Comparison of ENCODE assay signal across 22 cellular contexts in genomic region chr22:35544189-35544588, GRCh38. TPM values are rescaled to one million over a fixed set of nuclear protein-coding genes. Genes with fewer than 3 reads are reported as not detected.
DNase-seq lines count a peak whose midpoint lies in the region; ATAC-seq and TF ChIP-seq lines count a peak whose summit lies in the region.
"Had no signal": no experiment of that assay in that cellular context is flagged by ENCODE, and none has a peak within 500 bp of the region (broad histone marks: within the 10 kb centered on the region; RNA-seq: fewer than 3 reads in every experiment).

No MANE protein-coding gene starts in this region.

- no peaks in the 10 kb centered on the region for H3K9me3 ChIP-seq in right cardiac atrium (ENCODE audit: control insufficient read depth, low read length)
- no peaks in the 10 kb centered on the region for H3K9me3 ChIP-seq in heart left ventricle
- no peaks in the 10 kb centered on the region for H3K9me3 ChIP-seq in MG63
- no peaks in the 10 kb centered on the region for H3K9me3 ChIP-seq in gastroesophageal sphincter
- H3K9me3 ChIP-seq in thoracic aorta = no peaks in the 10 kb centered on the region
- H3K9me3 ChIP-seq: Caco-2, SJCRH30 had no signal

- H3K4me3 ChIP-seq in right cardiac atrium (ENCODE audit: low read length) (no peak overlapping the region), heart left ventricle (peak overlapping the region in 3 of 12 donors; percentile 7 to 59 (median 13)), MG63 (no peak overlapping the region), gastroesophageal sphincter (peak overlapping the region in 1 of 2 donors; percentile 85), thoracic aorta (peak overlapping the region; percentile 46)
- H3K4me3 ChIP-seq: SJCRH30 had no signal

- H3K27me3 ChIP-seq in right cardiac atrium (ENCODE audit: control insufficient read depth, insufficient read depth) (no peaks in the 10 kb centered on the region), heart left ventricle (peaks cover 0 to 32% (median 0%) of the 10 kb centered on the region in 9 donors), MG63 (no peaks in the 10 kb centered on the region), gastroesophageal sphincter (peaks cover 10% of the 10 kb centered on the region), thoracic aorta (replicated peaks; ENCODE audit: insufficient read depth) (no peaks in the 10 kb centered on the region)

- WGBS in right cardiac atrium = 20% methylated on average over 3 of the region's 3 CpGs
- 9 to 17% (median 11%) methylated on average over 2 to 3 of the region's 3 CpGs for WGBS in heart left ventricle, 4 donors
- 0 to 14% methylated on average over 1 of the region's 3 CpGs for WGBS in gastroesophageal sphincter (ENCODE audit: low coverage in 1 of 2), 2 donors

- no peak for TF ChIP-seq EP300 in gastroesophageal sphincter (IDR thresholded peaks at IDR 0.05)

- no peaks in the 10 kb centered on the region for H3K4me1 Mint-ChIP-seq in glutamatergic neuron (ENCODE audit: low read depth, unreplicated experiment)

- ATAC-seq in right cardiac atrium (no peak), heart left ventricle (no peak), gastroesophageal sphincter (no peak), thoracic aorta (ENCODE audit: insufficient number of reproducible peaks, low FRiP score, low read depth) (no peak), GM21526 (IDR thresholded peaks at IDR 0.05; ENCODE audit: low FRiP score, unreplicated experiment) (no peak), GM21723 (IDR thresholded peaks at IDR 0.05; ENCODE audit: unreplicated experiment) (no peak)
- ATAC-seq: PC-3 had no signal

- peaks cover 4% of the 10 kb centered on the region for H3K36me3 Mint-ChIP-seq in glutamatergic neuron (ENCODE audit: unreplicated experiment)

- intact Hi-C loops in right cardiac atrium (cut with DNase I) (no loop called here), heart left ventricle (cut with DNase I) (loop anchor here in 1 of 10 donors (5.0 to 10.0 kb wide), 2 partner anchors 72 to 81 kb away; no protein-coding TSS in a partner anchor)

- peaks cover 2% of the 10 kb centered on the region for H3K9me3 Mint-ChIP-seq in glutamatergic neuron (ENCODE audit: unreplicated experiment)
- H3K9me3 Mint-ChIP-seq: HFFc6 had no signal

- no peaks in the 10 kb centered on the region for H3K36me3 ChIP-seq in heart left ventricle
- H3K36me3 ChIP-seq in MG63 = no peaks in the 10 kb centered on the region
- H3K36me3 ChIP-seq in gastroesophageal sphincter = peaks cover 0 to 25% of the 10 kb centered on the region in 2 donors
- peaks cover 9% of the 10 kb centered on the region for H3K36me3 ChIP-seq in thoracic aorta
- H3K36me3 ChIP-seq: SJCRH30 had no signal

- H3K27ac Mint-ChIP-seq in glutamatergic neuron (ENCODE audit: unreplicated experiment) = no peak overlapping the region
- H3K27ac Mint-ChIP-seq: HFFc6 had no signal

- H3K4me3 Mint-ChIP-seq in glutamatergic neuron (ENCODE audit: unreplicated experiment) = no peak overlapping the region
- H3K4me3 Mint-ChIP-seq: HFFc6 had no signal

- no peak for TF ChIP-seq POLR2A in heart left ventricle (IDR thresholded peaks at IDR 0.05)
- TF ChIP-seq POLR2A in gastroesophageal sphincter (IDR thresholded peaks at IDR 0.05) = no peak

- TF ChIP-seq CTCF in heart left ventricle (IDR thresholded peaks at IDR 0.05) (no peak), gastroesophageal sphincter (IDR thresholded peaks at IDR 0.05) (no peak), thoracic aorta (IDR thresholded peaks at IDR 0.05) (no peak), glutamatergic neuron (IDR thresholded peaks at IDR 0.05; ENCODE audit: partially characterized antibody, unreplicated experiment) (no peak)

- peaks cover 14% of the 10 kb centered on the region for H3K27me3 Mint-ChIP-seq in glutamatergic neuron (ENCODE audit: unreplicated experiment)

- H3K27ac ChIP-seq in right cardiac atrium (ENCODE audit: low read length) = peak overlapping the region; percentile 16
- peak overlapping the region in 3 of 12 donors; percentile 31 to 83 (median 44) for H3K27ac ChIP-seq in heart left ventricle
- H3K27ac ChIP-seq in gastroesophageal sphincter = peak overlapping the region in 3 of 4 donors; percentile 88 to 91 (median 90)
- peak overlapping the region; percentile 5 to 45 for H3K27ac ChIP-seq in thoracic aorta
- H3K27ac ChIP-seq: KMS-11, SJCRH30 had no signal

- DNase-seq in right cardiac atrium = peak in 1 of 3 donors; percentile 47
- no peak for DNase-seq in heart left ventricle
- peak; percentile 80 for DNase-seq in MG63
- no peak for DNase-seq in thoracic aorta (ENCODE audit: low spot score)
- no peak for DNase-seq in glutamatergic neuron
- DNase-seq: Caco-2, DMS153, GOT3, HFFc6, NCI-H1105 treated with DMSO at 0.1 percent for 48 hours, NCI-H1694 treated with DMSO at 0.1 percent for 48 hours, NCI-H2107, NCI-H2227 treated with DMSO at 0.1 percent for 48 hours, NCI-H524 treated with DMSO at 0.1 percent for 48 hours, PC-3, SJCRH30 had no signal

- H3K4me1 ChIP-seq in right cardiac atrium (ENCODE audit: control insufficient read depth, insufficient read depth, low read length) (peaks cover 2% of the 10 kb centered on the region), heart left ventricle (peaks cover 3 to 51% (median 20%) of the 10 kb centered on the region in 12 donors), gastroesophageal sphincter (peaks cover 0 to 80% (median 17%) of the 10 kb centered on the region in 3 donors), thoracic aorta (ENCODE audit: control insufficient read depth in 1 of 2, low read depth in 2 of 2) (peaks cover 2 to 50% of the 10 kb centered on the region in 2 donors)
- H3K4me1 ChIP-seq: SJCRH30 had no signal

RNA-seq across cellular contexts. Expression of gene RASD2, which starts 3.6 kb away (rescaled TPM):
- total RNA-seq in right cardiac atrium (1 to 10 TPM in 3 of 4 donors, under 1 TPM in 1; 0.78 to 3.2 (median 1.9) TPM), heart left ventricle (10 to 100 TPM in 1 of 9 donors, 1 to 10 TPM in 8; 1.4 to 10.5 (median 5.3) TPM), gastroesophageal sphincter (10 to 100 TPM in 2 of 4 donors, 1 to 10 TPM in 2; 4.7 to 45.9 (median 16.0) TPM), thoracic aorta (10 to 100 TPM; 14.0 to 18.8 TPM), glutamatergic neuron (ENCODE audit: unreplicated experiment) (0.20 TPM)
- polyA plus RNA-seq in right cardiac atrium (2.1 TPM), heart left ventricle (1 to 10 TPM; 3.7 to 4.8 TPM)
- total RNA-seq in MG63 (2014; rRNA removed; shearing (Covaris generic); ENCODE audit: low replicate concordance) = 0.56 TPM in 1 of 2 replicates, not detected in the other
- total RNA-seq: HFFc6, MCF 10A, SJCRH30 had no signal
- polyA plus RNA-seq: CD14-positive monocyte had no signal
